In the genomic region with DNA sequence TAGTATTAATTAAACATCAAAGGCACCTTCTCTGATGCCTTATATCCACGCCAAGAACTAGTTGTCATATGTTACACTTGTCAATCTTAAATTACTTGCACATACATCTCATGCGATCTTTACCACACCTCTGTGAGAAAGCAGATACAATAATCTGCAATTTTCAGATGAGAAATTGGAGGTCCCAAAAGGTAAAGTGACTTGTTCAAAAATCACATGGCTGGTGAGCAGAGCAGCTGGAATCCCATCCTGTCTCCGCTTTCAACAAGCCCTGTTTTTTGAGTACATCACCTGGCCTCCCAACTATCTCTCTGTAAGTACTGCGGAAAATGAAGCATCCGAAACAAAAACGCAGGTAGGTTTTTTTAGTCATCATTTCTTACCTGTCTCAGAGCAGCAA, we compare ENCODE assay signal across 1 cellular context.
TF ChIP-seq lines count a peak whose summit lies in the region.

No MANE protein-coding gene starts in this region.

TF ChIP-seq in GM23338, 12 proteins besides CTCF, POLR2A, EP300 and RAD21 (continued from another document):
- TF ChIP-seq ZNF462 (CRISPR knock-in tag; IDR thresholded peaks at IDR 0.05), result no peak
TF ChIP-seq in GM23338: peak in this region for 0.
